Comparison of ENCODE assay signal across 8 cellular contexts in genomic region chr11:76380977-76381719, GRCh38. TPM values are rescaled to one million over a fixed set of nuclear protein-coding genes. Genes with fewer than 3 reads are reported as not detected.
DNase-seq lines count a peak whose midpoint lies in the region; ATAC-seq, FAIRE-seq and TF ChIP-seq lines count a peak whose summit lies in the region.

Gene GVQW3, plus strand, starts transcription at chr11:76381323. Its CDS starts 506 bp downstream, at chr11:76381829.
A gene with protein sequence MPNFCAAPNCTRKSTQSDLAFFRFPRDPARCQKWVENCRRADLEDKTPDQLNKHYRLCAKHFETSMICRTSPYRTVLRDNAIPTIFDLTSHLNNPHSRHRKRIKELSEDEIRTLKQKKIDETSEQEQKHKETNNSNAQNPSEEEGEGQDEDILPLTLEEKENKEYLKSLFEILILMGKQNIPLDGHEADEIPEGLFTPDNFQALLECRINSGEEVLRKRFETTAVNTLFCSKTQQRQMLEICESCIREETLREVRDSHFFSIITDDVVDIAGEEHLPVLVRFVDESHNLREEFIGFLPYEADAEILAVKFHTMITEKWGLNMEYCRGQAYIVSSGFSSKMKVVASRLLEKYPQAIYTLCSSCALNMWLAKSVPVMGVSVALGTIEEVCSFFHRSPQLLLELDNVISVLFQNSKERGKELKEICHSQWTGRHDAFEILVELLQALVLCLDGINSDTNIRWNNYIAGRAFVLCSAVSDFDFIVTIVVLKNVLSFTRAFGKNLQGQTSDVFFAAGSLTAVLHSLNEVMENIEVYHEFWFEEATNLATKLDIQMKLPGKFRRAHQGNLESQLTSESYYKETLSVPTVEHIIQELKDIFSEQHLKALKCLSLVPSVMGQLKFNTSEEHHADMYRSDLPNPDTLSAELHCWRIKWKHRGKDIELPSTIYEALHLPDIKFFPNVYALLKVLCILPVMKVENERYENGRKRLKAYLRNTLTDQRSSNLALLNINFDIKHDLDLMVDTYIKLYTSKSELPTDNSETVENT (minus strand): TSS chr11:76381132. CDS start chr11:76380836, 296 bp downstream.

- no peak for TF ChIP-seq POLR2A in GM12891 (IDR thresholded peaks at IDR 0.05; ENCODE audit: low read depth, low read length)

- H2AFZ ChIP-seq in SU-DHL-6 (ENCODE audit: low read depth, low read length, severe bottlenecking): peak within 1 kb of the TSS; percentile 85

- H3K9me2 ChIP-seq in SU-DHL-6 (replicated peaks; ENCODE audit: insufficient read depth, low read length): no peaks in the 10 kb centered on the region

- H4K20me1 ChIP-seq in SU-DHL-6 (ENCODE audit: low read depth, low read length): peaks cover 11% of the 10 kb centered on the region; the same call in 1 of the 2 replicates

- H3K4me3 ChIP-seq in SU-DHL-6 (ENCODE audit: insufficient read depth, low read length, poor library complexity, severe bottlenecking) (peak within 1 kb of the TSS; percentile 99), adipocyte (ENCODE audit: low read length) (peak within 1 kb of the TSS; percentile 91), heart right ventricle (peak within 1 kb of the TSS; percentile 67 to 99 (median 94)), upper lobe of right lung (peak within 1 kb of the TSS; percentile 92)

- H3K36me3 ChIP-seq in SU-DHL-6 (ENCODE audit: low read length) (no peaks in the 10 kb centered on the region), adipocyte (ENCODE audit: control insufficient read depth, insufficient read depth, low read length, severe bottlenecking) (no peaks in the 10 kb centered on the region), heart right ventricle (no peaks in the 10 kb centered on the region), upper lobe of right lung (no peaks in the 10 kb centered on the region)

- peak; percentile 92 for ATAC-seq in HG02798 (IDR thresholded peaks at IDR 0.05; ENCODE audit: poor library complexity, unreplicated experiment)
- peak; percentile 97 to 99 (median 99) for ATAC-seq in heart right ventricle
- ATAC-seq in upper lobe of right lung: peak; percentile 99

- no peaks in the 10 kb centered on the region for H3K27me3 ChIP-seq in SU-DHL-6 (ENCODE audit: low read length)
- H3K27me3 ChIP-seq in adipocyte (replicated peaks; ENCODE audit: control insufficient read depth, insufficient read depth, low read length): no peaks in the 10 kb centered on the region
- no peaks in the 10 kb centered on the region for H3K27me3 ChIP-seq in heart right ventricle
- no peaks in the 10 kb centered on the region for H3K27me3 ChIP-seq in upper lobe of right lung

- 0 to 1% methylated on average over 58 to 69 of the region's 69 CpGs for WGBS in heart right ventricle, 2 donors

- TF ChIP-seq CTCF in SU-DHL-6 (IDR thresholded peaks at IDR 0.05; ENCODE audit: insufficient read depth, low read length, poor library complexity, severe bottlenecking): no peak
- TF ChIP-seq CTCF in heart right ventricle (IDR thresholded peaks at IDR 0.05): peak in 4 of 9 donors; percentile 39 to 54 (median 46)
- peak; percentile 37 for TF ChIP-seq CTCF in upper lobe of right lung (IDR thresholded peaks at IDR 0.05)

- intact Hi-C loops in heart right ventricle (cut with DNase I): loop anchor here in 8 of 10 donors (1.0 to 10.0 kb wide), 5 partner anchors 61 to 174 kb away; partner anchors contain the start of genes EMSY (in 3 of the 8) and WNT11 (in 1 of the 8)
- intact Hi-C loops in posterior vena cava (cut with DNase I): loop anchor here in 1 of 2 donors (10.0 kb wide), 1 partner anchor 54 kb away; no protein-coding TSS in a partner anchor
- intact Hi-C loops in upper lobe of right lung (cut with DNase I): no loop called here

- DNase-seq in GM12891 (ENCODE audit: insufficient read length, low spot score) (peak; percentile 93), NCI-H1417 (lab: John Stamatoyannopoulos, UW) (peak; percentile 97 to 100 (median 99)), adipocyte (ENCODE audit: low read depth) (peak; percentile 99), heart right ventricle (peak; percentile 98 to 99), posterior vena cava (ENCODE audit: low spot score) (peak; percentile 99), upper lobe of right lung (peak; percentile 99)

- H3K9me3 ChIP-seq in SU-DHL-6 (ENCODE audit: insufficient read depth, low read length): no peaks in the 10 kb centered on the region
- H3K9me3 ChIP-seq in adipocyte (ENCODE audit: control insufficient read depth, low read length): no peaks in the 10 kb centered on the region
- no peaks in the 10 kb centered on the region for H3K9me3 ChIP-seq in heart right ventricle
- H3K9me3 ChIP-seq in upper lobe of right lung: no peaks in the 10 kb centered on the region

- peak within 1 kb of the TSS; percentile 83 for H3K9ac ChIP-seq in SU-DHL-6 (ENCODE audit: low read length)
- peak within 1 kb of the TSS; percentile 88 for H3K9ac ChIP-seq in adipocyte (ENCODE audit: low read length)

- 0 out of 2 replicates have a peak, but pooled peaks cover 3% of the 10 kb centered on the region for H3F3A ChIP-seq in SU-DHL-6 (ENCODE audit: insufficient read depth)

- peaks cover 20% of the 10 kb centered on the region for H3K4me1 ChIP-seq in adipocyte (ENCODE audit: control insufficient read depth, insufficient read depth, low read length)
- peaks cover 2 to 49% (median 36%) of the 10 kb centered on the region in 9 donors for H3K4me1 ChIP-seq in heart right ventricle
- H3K4me1 ChIP-seq in upper lobe of right lung: peaks cover 30% of the 10 kb centered on the region

- peaks cover 51% of the 10 kb centered on the region for H3K79me2 ChIP-seq in SU-DHL-6 (ENCODE audit: insufficient read depth, low read length)

- FAIRE-seq in GM12891 (lab: Jason Lieb, UNC): peak; percentile 98

- H3K27ac ChIP-seq in SU-DHL-6 (ENCODE audit: low read depth, low read length): peak within 1 kb of the TSS; percentile 75
- H3K27ac ChIP-seq in heart right ventricle: peak within 1 kb of the TSS; percentile 42 to 94 (median 91)
- peak within 1 kb of the TSS; percentile 84 for H3K27ac ChIP-seq in upper lobe of right lung

- H3K4me2 ChIP-seq in SU-DHL-6 (ENCODE audit: low read depth, low read length, poor library complexity, severe bottlenecking): peak within 1 kb of the TSS; percentile 93

TF ChIP-seq in GM12891, 5 proteins besides CTCF, POLR2A, EP300 and RAD21:
- TF ChIP-seq POLR2AphosphoS5 (IDR thresholded peaks at IDR 0.05; ENCODE audit: low read depth, low read length): 0 out of 2 replicates have a peak, but pooled peaks have one; percentile 28
- 0 out of 2 replicates have a peak, but pooled peaks have one; percentile 20 for TF ChIP-seq POU2F2 (IDR thresholded peaks at IDR 0.05; ENCODE audit: low read depth, low read length)
- no peak for TF ChIP-seq PAX5 (IDR thresholded peaks at IDR 0.05; ENCODE audit: insufficient read depth, low read length, severe bottlenecking)
- TF ChIP-seq SPI1 (IDR thresholded peaks at IDR 0.05; ENCODE audit: low read depth, low read length): peak; percentile 39; the same call in 1 of the 2 replicates
- no peak for TF ChIP-seq TAF1 (IDR thresholded peaks at IDR 0.05; ENCODE audit: low read depth, low read length)
TF ChIP-seq in GM12891: peak in this region for 3.

RNA-seq across cellular contexts. Expression of gene GVQW3, which starts in this region (rescaled TPM):
- polyA plus RNA-seq in GM12891 (2012; ENCODE audit: low read depth, missing spikeins): 0.30 TPM
- 1 to 10 TPM in 9 of 10 donors, under 1 TPM in 1; 0.93 to 2.7 (median 1.8) TPM for total RNA-seq in heart right ventricle
- polyA plus RNA-seq in heart right ventricle: under 1 TPM; 0.37 to 0.41 TPM
- total RNA-seq in posterior vena cava: 1 to 10 TPM; 1.2 to 1.9 TPM
- total RNA-seq in upper lobe of right lung: 2.0 TPM

RNA-seq across cellular contexts. Expression of the second gene that starts in this region (rescaled TPM):
- polyA plus RNA-seq in GM12891 (2012; ENCODE audit: low read depth, missing spikeins): 7.5 TPM
- total RNA-seq in heart right ventricle (10 to 100 TPM; 18.1 to 25.8 (median 22.4) TPM), posterior vena cava (10 to 100 TPM; 37.7 to 39.0 TPM), upper lobe of right lung (36.8 TPM)
- 10 to 100 TPM; 11.2 to 12.8 TPM for polyA plus RNA-seq in heart right ventricle

Comparison
In these comparisons a context has a peak if more than half of its experiments do, and no peak if none do; other contexts are left out.
1. Peak in every context shown above with its lines: DNase-seq, ATAC-seq, H3K4me3 ChIP-seq and H3K27ac ChIP-seq.